ENCODE assay signal across 8 cellular contexts in genomic region chr21:19870682-19871081, GRCh38.
"Had no signal": no experiment of that assay in that cellular context is flagged by ENCODE, and none has a peak within 500 bp of the region (broad histone marks: within the 10 kb centered on the region; RNA-seq: fewer than 3 reads in every experiment).

No MANE protein-coding gene starts in this region.

- H3K4me1 ChIP-seq: HAP-1 had no signal

- H3K4me1 Mint-ChIP-seq: IgD-negative memory B cell had no signal

- H3K27ac Mint-ChIP-seq: GM23338, HFFc6, IgD-negative memory B cell had no signal

- H3K4me3 ChIP-seq: GM23338, HAP-1 had no signal

- H3K36me3 ChIP-seq: HAP-1 had no signal

- DNase-seq: H7, HFFc6, KG1 had no signal

- ATAC-seq: GM23338, HCT116 had no signal

- H3K27me3 Mint-ChIP-seq: IgD-negative memory B cell had no signal

- H3K9me3 Mint-ChIP-seq: GM23338 had no signal

- H3K36me3 Mint-ChIP-seq: IgD-negative memory B cell had no signal

- H2AFZ ChIP-seq: GM23338 had no signal

- H3K4me3 Mint-ChIP-seq: GM23338, HFFc6, IgD-negative memory B cell had no signal

- H3K27ac ChIP-seq: HL-60 had no signal

- H3K4me2 ChIP-seq: GM23338 had no signal

- H3K9me3 ChIP-seq: HAP-1 had no signal
